Comparison of ENCODE assay signal across 17 cellular contexts in the genomic region with DNA sequence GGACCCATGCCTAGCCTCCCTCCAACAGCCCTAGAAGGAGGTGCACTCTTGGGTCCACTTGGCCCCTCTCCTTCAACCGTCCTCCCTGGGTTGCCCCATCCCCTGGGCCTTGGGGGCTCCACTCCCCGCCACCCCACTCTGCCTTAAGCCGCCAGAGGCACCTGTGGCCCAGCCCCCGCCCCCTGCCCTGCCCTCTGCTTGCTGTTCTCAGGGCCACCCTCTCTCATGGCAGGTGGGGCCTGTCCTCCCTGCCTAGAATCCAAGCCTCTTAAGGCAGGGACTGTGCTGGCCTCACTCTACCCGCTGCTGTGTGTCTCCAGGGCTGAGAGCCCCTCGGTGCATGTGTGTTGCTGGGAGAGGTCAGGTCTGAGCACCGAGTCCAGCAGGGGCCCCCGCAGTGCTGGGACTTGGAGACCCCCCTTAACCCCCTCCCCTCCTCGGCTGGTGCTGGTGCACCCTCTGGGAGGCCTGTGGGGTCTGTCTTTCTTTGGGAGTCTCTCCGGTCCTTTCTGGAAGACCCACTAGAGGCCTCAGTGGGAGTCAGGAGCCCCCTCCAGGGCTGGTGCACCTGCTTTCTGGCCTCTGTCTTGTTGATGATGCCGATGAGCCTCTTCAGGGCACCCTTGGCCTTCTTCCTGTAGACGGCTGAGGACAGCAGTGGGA. TPM values are rescaled to one million over a fixed set of nuclear protein-coding genes. Genes with fewer than 3 reads are reported as not detected.
DNase-seq lines count a peak whose midpoint lies in the region; ATAC-seq lines count a peak whose summit lies in the region.
"Had no signal": no experiment of that assay in that cellular context is flagged by ENCODE, and none has a peak within 500 bp of the region (broad histone marks: within the 10 kb centered on the region; RNA-seq: fewer than 3 reads in every experiment).

No MANE protein-coding gene starts in this region.

- no peak for ATAC-seq in activated CD8-positive, alpha-beta memory T cell treated with anti-CD3 and anti-CD28 coated beads, Interleukin-2, amount 10 ng/mL, durations not matched to agents 7 days and 5 days
- ATAC-seq in left ventricle myocardium superior = no peak

- CTCF ChIA-PET in activated CD8-positive, alpha-beta memory T cell treated with anti-CD3 and anti-CD28 coated beads, Interleukin-2, amount 10 ng/mL, durations not matched to agents 7 days and 5 days (lab: Charles Lee) = no interaction called here

- peaks cover 34% of the 10 kb centered on the region for H3K27me3 Mint-ChIP-seq in activated CD8-positive, alpha-beta memory T cell treated with anti-CD3 and anti-CD28 coated beads, Interleukin-2, amount 10 ng/mL, durations not matched to agents 7 days and 5 days

- H3K36me3 Mint-ChIP-seq in activated CD8-positive, alpha-beta memory T cell treated with anti-CD3 and anti-CD28 coated beads, Interleukin-2, amount 10 ng/mL, durations not matched to agents 7 days and 5 days = no peaks in the 10 kb centered on the region

- no peak overlapping the region for H3K4me3 ChIP-seq in H7 (ENCODE audit: insufficient read depth, low read depth, low read length)

- intact Hi-C loops in left ventricle myocardium superior (cut with micrococcal nuclease) = no loop called here
- intact Hi-C loops in posterior vena cava (cut with DNase I) = no loop called here

- no peak overlapping the region for H3K27ac Mint-ChIP-seq in activated CD8-positive, alpha-beta memory T cell treated with anti-CD3 and anti-CD28 coated beads, Interleukin-2, amount 10 ng/mL, durations not matched to agents 7 days and 5 days

- DNase-seq in activated CD8-positive, alpha-beta memory T cell treated with anti-CD3 and anti-CD28 coated beads, Interleukin-2, amount 50 U/mL, for 4 hours = peak; percentile 9
- DNase-seq in activated CD8-positive, alpha-beta memory T cell treated with anti-CD3 and anti-CD28 coated beads, Interleukin-2, amount 10 ng/mL, durations not matched to agents 7 days and 5 days = no peak
- DNase-seq in H7 (peak; percentile 50), left ventricle myocardium superior (peak; percentile 23), posterior vena cava (ENCODE audit: low spot score) (peak; percentile 74), cortex of kidney (lab: John Stamatoyannopoulos, UW) (no peak), LoVo (ENCODE audit: low spot score) (no peak), NCI-H1417 treated with DMSO at 0.1 percent for 48 hours (lab: John Stamatoyannopoulos, UW) (no peak)
- DNase-seq: COR-L47, DMS153, EL, MM.1S, NCI-H1105 treated with DMSO at 0.1 percent for 48 hours, NCI-H187 treated with DMSO at 0.1 percent for 48 hours, NCI-H2171 treated with DMSO at 0.1 percent for 48 hours, NCI-H510A, NCI-H82 had no signal

- no peaks in the 10 kb centered on the region for H3K9me3 Mint-ChIP-seq in activated CD8-positive, alpha-beta memory T cell treated with anti-CD3 and anti-CD28 coated beads, Interleukin-2, amount 10 ng/mL, durations not matched to agents 7 days and 5 days (ENCODE audit: low read depth)

- H3K27me3 ChIP-seq in H7 (ENCODE audit: control insufficient read depth, insufficient read depth, low read length) = no peaks in the 10 kb centered on the region

- H3K4me1 Mint-ChIP-seq in activated CD8-positive, alpha-beta memory T cell treated with anti-CD3 and anti-CD28 coated beads, Interleukin-2, amount 10 ng/mL, durations not matched to agents 7 days and 5 days = peaks cover 4% of the 10 kb centered on the region

- H3K36me3 ChIP-seq in H7 (replicated peaks; ENCODE audit: control insufficient read depth, insufficient read depth, low read length) = no peaks in the 10 kb centered on the region

- H3K4me3 Mint-ChIP-seq in activated CD8-positive, alpha-beta memory T cell treated with anti-CD3 and anti-CD28 coated beads, Interleukin-2, amount 10 ng/mL, durations not matched to agents 7 days and 5 days = no peak overlapping the region

RNA-seq across cellular contexts. Expression of gene CFAP46, which starts 43.8 kb away (rescaled TPM):
- total RNA-seq in activated CD8-positive, alpha-beta memory T cell treated with anti-CD3 and anti-CD28 coated beads, Interleukin-2, amount 10 ng/mL, durations not matched to agents 7 days and 5 days = not detected
- total RNA-seq in H7 (2014; rRNA removed; shearing (Covaris generic)) = 0.59 and 0.70 TPM in 2 replicates
- 1.5 TPM for total RNA-seq in left ventricle myocardium superior
- total RNA-seq in posterior vena cava = under 1 TPM; 0.14 to 0.81 TPM

Comparison
In these comparisons a context has a peak if more than half of its experiments do, and no peak if none do; other contexts are left out.
1. DNase-seq: peak in activated CD8-positive, alpha-beta memory T cell treated with anti-CD3 and anti-CD28 coated beads, Interleukin-2, amount 50 U/mL, for 4 hours (single experiment), H7 (single experiment), left ventricle myocardium superior (single experiment) and posterior vena cava (single experiment); none in activated CD8-positive, alpha-beta memory T cell treated with anti-CD3 and anti-CD28 coated beads, Interleukin-2, amount 10 ng/mL, durations not matched to agents 7 days and 5 days (single experiment), cortex of kidney (single experiment), LoVo (single experiment) and NCI-H1417 treated with DMSO at 0.1 percent for 48 hours (single experiment).